14 cellular contexts compared by ENCODE assay signal in genomic region chr3:185335799-185336198, GRCh38. TPM values are rescaled to one million over a fixed set of nuclear protein-coding genes. Genes with fewer than 3 reads are reported as not detected.
A peak's percentile ranks its signal among the peaks of the same experiment; 100 is the strongest.
DNase-seq lines count a peak whose midpoint lies in the region; ATAC-seq and TF ChIP-seq lines count a peak whose summit lies in the region.
"Had no signal": no experiment of that assay in that cellular context is flagged by ENCODE, and none has a peak within 500 bp of the region (broad histone marks: within the 10 kb centered on the region; RNA-seq: fewer than 3 reads in every experiment).

No MANE protein-coding gene starts in this region.

- no peaks in the 10 kb centered on the region for H3K9me3 ChIP-seq in spleen

- ATAC-seq in HG03045 (IDR thresholded peaks at IDR 0.05; ENCODE audit: unreplicated experiment) = no peak
- no peak for ATAC-seq in activated T-cell treated with anti-CD3 and anti-CD28 coated beads, Interleukin-2, amount 50 U/mL, for 4 hours

- intact Hi-C loops in spleen (cut with DNase I; ENCODE audit: low total_unique reads) = no loop called here

- H3K36me3 Mint-ChIP-seq in activated T-cell treated with anti-CD3 and anti-CD28 coated beads, Interleukin-2, amount 50 U/mL, for 4 hours (ENCODE audit: insufficient read depth) = peaks cover 3% of the 10 kb centered on the region
- H3K36me3 Mint-ChIP-seq: naive B cell had no signal

- no peaks in the 10 kb centered on the region for H3K27me3 ChIP-seq in spleen (replicated peaks in 1 of 7)

- DNase-seq in SIG-M5 treated with dmso at 0.1 percent for 504 hours (lab: John Stamatoyannopoulos, UW; ENCODE audit: unreplicated experiment) = peak; percentile 53
- DNase-seq in SIG-M5 (lab: John Stamatoyannopoulos, UW) = no peak
- DNase-seq in RKO (ENCODE audit: low spot score) = peak; percentile 74
- peak; percentile 39 for DNase-seq in fibroblast of pulmonary artery (ENCODE audit: low read depth)
- peak; percentile 91 for DNase-seq in renal cortical epithelial cell (ENCODE audit: low read depth)
- no peak for DNase-seq in activated T-cell treated with anti-CD3 and anti-CD28 coated beads, Interleukin-2, amount 50 U/mL, for 4 hours
- no peak for DNase-seq in spleen
- DNase-seq: activated CD4-positive, CD25-positive, alpha-beta regulatory T cell treated with anti-CD3 and anti-CD28 coated beads, Interleukin-2, amount 50 U/mL, for 72 hours; hippocampal formation; naive B cell; NCI-H2171 treated with DMSO at 0.1 percent for 48 hours; SHP77 had no signal

- no peak for TF ChIP-seq POLR2A in spleen (IDR thresholded peaks at IDR 0.05)

- H3K27ac ChIP-seq in spleen = no peak overlapping the region

- peaks cover 4% of the 10 kb centered on the region for H3K27me3 Mint-ChIP-seq in activated T-cell treated with anti-CD3 and anti-CD28 coated beads, Interleukin-2, amount 50 U/mL, for 4 hours (ENCODE audit: low read depth)
- H3K27me3 Mint-ChIP-seq: naive B cell had no signal

- peaks cover 4 to 19% (median 12%) of the 10 kb centered on the region in 6 donors for H3K4me1 ChIP-seq in spleen

- H3K4me1 Mint-ChIP-seq in activated T-cell treated with anti-CD3 and anti-CD28 coated beads, Interleukin-2, amount 50 U/mL, for 4 hours (ENCODE audit: low read depth) = peaks cover 2% of the 10 kb centered on the region

- H3K36me3 ChIP-seq in spleen = no peaks in the 10 kb centered on the region

- no peak overlapping the region for H3K4me3 Mint-ChIP-seq in activated T-cell treated with anti-CD3 and anti-CD28 coated beads, Interleukin-2, amount 50 U/mL, for 4 hours
- H3K4me3 Mint-ChIP-seq: IgD-negative memory B cell, naive B cell had no signal

- no peaks in the 10 kb centered on the region for H3K9me3 Mint-ChIP-seq in activated T-cell treated with anti-CD3 and anti-CD28 coated beads, Interleukin-2, amount 50 U/mL, for 4 hours
- H3K9me3 Mint-ChIP-seq: naive B cell had no signal

- H3K4me3 ChIP-seq in fibroblast of pulmonary artery (replicated peaks; ENCODE audit: low read depth, low read length) (no peak overlapping the region), spleen (no peak overlapping the region)

- no peak for TF ChIP-seq CTCF in fibroblast of pulmonary artery (IDR thresholded peaks at IDR 0.05; ENCODE audit: low read length, missing control alignments)
- TF ChIP-seq CTCF in spleen (IDR thresholded peaks at IDR 0.05 in 8 of 11, conservative IDR thresholded peaks at IDR 0.05 in 3 of 11) = no peak

RNA-seq across cellular contexts. Expression of gene MAP3K13, which starts 27.1 kb away (rescaled TPM):
- 35.3 and 40.7 TPM in 2 replicates for total RNA-seq in renal cortical epithelial cell
- 10 to 100 TPM in 1 of 3 donors, 1 to 10 TPM in 2; 8.8 to 12.3 (median 9.0) TPM for total RNA-seq in activated T-cell treated with anti-CD3 and anti-CD28 coated beads, Interleukin-2, amount 50 U/mL, for 4 hours
- total RNA-seq in spleen = 10 to 100 TPM; 13.2 to 20.9 (median 16.6) TPM
- polyA plus RNA-seq in spleen = 10 to 100 TPM; 13.9 to 20.1 (median 14.9) TPM

Comparison
In these comparisons a context has a peak if more than half of its experiments do, and no peak if none do; other contexts are left out.
1. DNase-seq: peak in SIG-M5 treated with dmso at 0.1 percent for 504 hours (single experiment), RKO (single experiment), fibroblast of pulmonary artery (single experiment) and renal cortical epithelial cell (single experiment); none in SIG-M5 (single experiment), activated T-cell treated with anti-CD3 and anti-CD28 coated beads, Interleukin-2, amount 50 U/mL, for 4 hours (single experiment) and spleen (single experiment).